ENCODE assay signal across 11 cellular contexts in genomic region chr2:3594493-3595281, GRCh38. TPM values are rescaled to one million over a fixed set of nuclear protein-coding genes. Genes with fewer than 3 reads are reported as not detected.
DNase-seq lines count a peak whose midpoint lies in the region; ATAC-seq, FAIRE-seq and TF ChIP-seq lines count a peak whose summit lies in the region.
"Had no signal": no experiment of that assay in that cellular context is flagged by ENCODE, and none has a peak within 500 bp of the region (broad histone marks: within the 10 kb centered on the region; RNA-seq: fewer than 3 reads in every experiment).

Gene COLEC11, plus strand, starts transcription at chr2:3595112. Its CDS starts 9,229 bp downstream, at chr2:3604341.

- no peak within 1 kb of the TSS for H2AFZ ChIP-seq in H1 (ENCODE audit: low read length)

- peak; percentile 36 to 47; a peak in 3 of 4 replicates for TF ChIP-seq RAD21 in H1 (IDR thresholded peaks at IDR 0.05 in 1 of 2, conservative IDR thresholded peaks at IDR 0.05 in 1 of 2; ENCODE audit: low read depth in 2 of 2, low read length in 2 of 2)

- no peak within 1 kb of the TSS for H3K27ac ChIP-seq in H1 (ENCODE audit: low read depth, low read length)
- no peak within 1 kb of the TSS for H3K27ac ChIP-seq in left lung
- H3K27ac ChIP-seq in suprapubic skin, result no peak within 1 kb of the TSS
- no peak within 1 kb of the TSS for H3K27ac ChIP-seq in foreskin keratinocyte

- no peak within 1 kb of the TSS for H3K23ac ChIP-seq in H1 (ENCODE audit: insufficient read length)

- peak within 1 kb of the TSS; percentile 75 for H4K8ac ChIP-seq in H1 (ENCODE audit: extremely low read depth, insufficient read depth, low read length)

- no peaks in the 10 kb centered on the region; a peak in 1 of 8 replicates for H3K36me3 ChIP-seq in H1 (ENCODE audit: control insufficient read depth in 2 of 4, insufficient read depth in 4 of 4, low read length in 3 of 4)
- no peaks in the 10 kb centered on the region for H3K36me3 ChIP-seq in left lung
- no peaks in the 10 kb centered on the region for H3K36me3 ChIP-seq in suprapubic skin

- H2BK5ac ChIP-seq in H1 (ENCODE audit: low read depth, low read length), result no peak within 1 kb of the TSS

- H3K4me1 ChIP-seq in H1 (replicated peaks in 1 of 4; ENCODE audit: control insufficient read depth in 3 of 4, insufficient read depth in 4 of 4, low read length in 3 of 4), result no peaks in the 10 kb centered on the region
- no peaks in the 10 kb centered on the region for H3K4me1 ChIP-seq in left lung
- no peaks in the 10 kb centered on the region for H3K4me1 ChIP-seq in suprapubic skin
- H3K4me1 ChIP-seq in foreskin keratinocyte, result no peaks in the 10 kb centered on the region

- peaks cover 0 to 3% of the 10 kb centered on the region in 2 experiments for H4K20me1 ChIP-seq in H1 (replicated peaks in 1 of 2; ENCODE audit: control insufficient read depth in 1 of 2, insufficient read depth in 2 of 2, low read length in 2 of 2)

- no peak for FAIRE-seq in H1 (lab: Jason Lieb, UNC)
- FAIRE-seq: colon, keratinocyte had no signal

- H2BK15ac ChIP-seq in H1 (ENCODE audit: low read length), result no peak within 1 kb of the TSS

- TF ChIP-seq POLR2A in H1 (IDR thresholded peaks at IDR 0.05; ENCODE audit: control extremely low read depth in 1 of 2, low read depth in 2 of 2, low read length in 2 of 2) (no peak), suprapubic skin (IDR thresholded peaks at IDR 0.05) (no peak)

- no peak for TF ChIP-seq EP300 in H1 (IDR thresholded peaks at IDR 0.05; ENCODE audit: borderline replicate concordance in 1 of 2, low read depth in 2 of 2, low read length in 2 of 2)
- TF ChIP-seq EP300 in suprapubic skin (IDR thresholded peaks at IDR 0.05), result no peak

- no peak within 1 kb of the TSS for H2BK12ac ChIP-seq in H1 (ENCODE audit: low read depth, low read length)

- CTCF ChIA-PET in H1 (lab: Charles Lee; ENCODE audit: partially characterized antibody), result interaction anchor here (0.7 to 1.1 kb wide), 6 partner anchors 10 to 416 kb away, joined by 3 read pairs; no protein-coding TSS in a partner anchor

- H3K14ac ChIP-seq in H1 (ENCODE audit: insufficient read length), result no peak within 1 kb of the TSS

- TF ChIP-seq CTCF in H1 (IDR thresholded peaks at IDR 0.05; ENCODE audit: control extremely low read depth in 1 of 3, insufficient read depth in 1 of 3, low read depth in 1 of 3, low read length in 3 of 3) (peak; percentile 19 to 37 (median 23); a peak in 2 of 4 replicates), left lung (IDR thresholded peaks at IDR 0.05) (no peak), suprapubic skin (IDR thresholded peaks at IDR 0.05) (peak in 1 of 2 donors; percentile 14), foreskin keratinocyte (conservative IDR thresholded peaks at IDR 0.05) (no peak)

- 56% methylated on average over 31 of the region's 40 CpGs; no CpG with 5 or more reads in 1 of the 2 experiments for WGBS in H1 (ENCODE audit: extremely low coverage in 1 of 2, insufficient coverage in 1 of 2, insufficient read length in 1 of 2, insufficient replicate concordance in 2 of 2, low coverage in 1 of 2, low lambda C conversion rate in 2 of 2, missing lambda C conversion rate in 1 of 2), 2 experiments
- WGBS in suprapubic skin, result 42% methylated on average over 30 of the region's 40 CpGs

- H3K4me3 ChIP-seq in H1 (ENCODE audit: extremely low read depth in 1 of 4, insufficient read depth in 2 of 4, low read depth in 3 of 4, low read length in 4 of 4), result no peak within 1 kb of the TSS
- no peak within 1 kb of the TSS for H3K4me3 ChIP-seq in left lung
- peak within 1 kb of the TSS; percentile 16 for H3K4me3 ChIP-seq in suprapubic skin

- no peak within 1 kb of the TSS for H4K5ac ChIP-seq in H1 (ENCODE audit: insufficient read length, low read depth, low read length)

- DNase-seq in OCI-M1 (lab: John Stamatoyannopoulos, UW) (peak; percentile 63), H1 (ENCODE audit: low read depth in 1 of 2, low spot score in 2 of 2) (peak in 1 of 2 experiments; percentile 62), left lung (peak in 1 of 2 donors; percentile 27), suprapubic skin (ENCODE audit: low spot score in 2 of 2) (no peak), foreskin keratinocyte (no peak), OCI-M2 (lab: John Stamatoyannopoulos, UW; ENCODE audit: unreplicated experiment) (no peak)
- DNase-seq: SIG-M5; stimulated activated naive CD4-positive, alpha-beta T cell treated with Interleukin-2 at 50 U/mL for 16 hours had no signal

- H3K18ac ChIP-seq in H1 (ENCODE audit: extremely low read depth, low read length), result no peak within 1 kb of the TSS; the same call in 1 of the 2 replicates

- H3K9me3 ChIP-seq in H1 (ENCODE audit: insufficient read depth in 2 of 2, low read depth in 1 of 2, low read length in 1 of 2) (no peaks in the 10 kb centered on the region), left lung (no peaks in the 10 kb centered on the region), suprapubic skin (no peaks in the 10 kb centered on the region)

- POLR2A ChIA-PET in H1 (lab: Charles Lee; ENCODE audit: partially characterized antibody), result interaction anchor here (0.9 to 5.9 kb wide), 8 partner anchors 10 to 56 kb away, joined by 4 to 69 read pairs (median 6); partner anchors contain the start of gene RNASEH1

- ATAC-seq in left lung (peak; percentile 62), foreskin keratinocyte (no peak), HG02623 (IDR thresholded peaks at IDR 0.05; ENCODE audit: unreplicated experiment) (no peak)

- H2BK120ac ChIP-seq in H1 (replicated peaks; ENCODE audit: low read depth, low read length), result no peak within 1 kb of the TSS

- no peaks in the 10 kb centered on the region for H3K79me1 ChIP-seq in H1 (ENCODE audit: low read depth, low read length)

- no peak within 1 kb of the TSS for H4K91ac ChIP-seq in H1 (replicated peaks; ENCODE audit: insufficient read length, low read length)

- no peaks in the 10 kb centered on the region for H3K27me3 ChIP-seq in H1 (replicated peaks in 1 of 4; ENCODE audit: control insufficient read depth in 3 of 4, extremely low read depth in 1 of 4, insufficient read depth in 3 of 4, low read length in 3 of 4)
- H3K27me3 ChIP-seq in left lung, result peaks cover 0 to 11% of the 10 kb centered on the region in 2 donors
- H3K27me3 ChIP-seq in suprapubic skin, result no peaks in the 10 kb centered on the region
- H3K27me3 ChIP-seq in foreskin keratinocyte, result no peaks in the 10 kb centered on the region

- H3K4ac ChIP-seq in H1 (replicated peaks; ENCODE audit: insufficient read length, low read depth, low read length), result no peak within 1 kb of the TSS

- intact Hi-C loops in left lung (cut with DNase I), result no loop called here

- H2BK20ac ChIP-seq in H1 (ENCODE audit: low read length), result no peak within 1 kb of the TSS

- H3K9ac ChIP-seq in H1 (replicated peaks in 1 of 4; ENCODE audit: extremely low read depth in 1 of 4, low read depth in 3 of 4, low read length in 3 of 4), result no peak within 1 kb of the TSS; a peak in 1 of 7 replicates

- H3K56ac ChIP-seq in H1 (replicated peaks; ENCODE audit: insufficient read length, low read depth, low read length), result no peak within 1 kb of the TSS

- no peak within 1 kb of the TSS for H2AK5ac ChIP-seq in H1 (ENCODE audit: low read depth, low read length)

- no peaks in the 10 kb centered on the region for H3K79me2 ChIP-seq in H1 (ENCODE audit: control insufficient read depth in 1 of 2, insufficient read depth in 2 of 2, low read length in 2 of 2)

- H3K23me2 ChIP-seq in H1 (ENCODE audit: low read depth, low read length), result no peaks in the 10 kb centered on the region

- 0 out of 4 replicates have a peak within 1 kb of the TSS, but pooled peaks of 1 of the 2 experiments have one; percentile 5 for H3K4me2 ChIP-seq in H1 (ENCODE audit: insufficient read depth in 1 of 2, low read depth in 2 of 2, low read length in 2 of 2)

TF ChIP-seq in H1, 55 proteins besides CTCF, POLR2A, EP300 and RAD21:
- no peak for TF ChIP-seq TCF12 (IDR thresholded peaks at IDR 0.05; ENCODE audit: low read depth, low read length)
- TF ChIP-seq TBP (IDR thresholded peaks at IDR 0.05; ENCODE audit: low read depth, low read length), result peak; percentile 49; the same call in 1 of the 2 replicates
- TF ChIP-seq SP4 (IDR thresholded peaks at IDR 0.05; ENCODE audit: low read length), result no peak
- TF ChIP-seq TAF1 (IDR thresholded peaks at IDR 0.05; ENCODE audit: low read depth, low read length), result 0 out of 2 replicates have a peak, but pooled peaks have one; percentile 34
- TF ChIP-seq E2F6 (IDR thresholded peaks at IDR 0.05), result peak; percentile 53; the same call in 1 of the 2 replicates
- TF ChIP-seq, protein P1, sequence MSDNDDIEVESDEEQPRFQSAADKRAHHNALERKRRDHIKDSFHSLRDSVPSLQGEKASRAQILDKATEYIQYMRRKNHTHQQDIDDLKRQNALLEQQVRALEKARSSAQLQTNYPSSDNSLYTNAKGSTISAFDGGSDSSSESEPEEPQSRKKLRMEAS (IDR thresholded peaks at IDR 0.05), result peak; percentile 86

RNA-seq across cellular contexts. Expression of gene COLEC11, which starts in this region (rescaled TPM):
- total RNA-seq in H1 (2021; fragmentation: NEBNext Ultra II Directional; extraction: Animal tissue kit (Norgen Biotek cat#: 25700)), result 0.25 and 0.47 TPM in 2 replicates
- polyA plus RNA-seq in H1 (2011; rRNA removed), result 0.58 and 0.80 TPM in 2 replicates
- polyA plus RNA-seq in H1 (2011; cell fraction: cytosol; rRNA removed), result 1.1 TPM
- 1.6 TPM for polyA plus RNA-seq in H1 (2011; cell fraction: nucleus; rRNA removed)
- 0.70 to 0.87 TPM (median 0.72 TPM) in 4 replicates for polyA plus RNA-seq in H1 (2012, experiment 1 of 2)
- polyA plus RNA-seq in H1 (2012, experiment 2 of 2), result 0.30 TPM
- polyA plus RNA-seq in H1 (2013, experiment 1 of 2), result 0.32 TPM
- polyA plus RNA-seq in H1 (2013, experiment 2 of 2), result 0.15 TPM
- 0.19 and 0.41 TPM in 2 replicates for polyA minus RNA-seq in H1 (2011; rRNA and poly(A)+ RNA removed)
- not detected for polyA minus RNA-seq in H1 (2011; cell fraction: cytosol; rRNA and poly(A)+ RNA removed)
- polyA minus RNA-seq in H1 (2011; cell fraction: nucleus; rRNA and poly(A)+ RNA removed), result 1.4 TPM
- 1 to 10 TPM in 1 of 2 donors, under 1 TPM in 1; 0.84 to 1.4 TPM for total RNA-seq in left lung
- total RNA-seq in suprapubic skin, result under 1 TPM in 2 of 4 donors, not detected in 2; 0.39 to 0.68 TPM
- not detected in 2 replicates for total RNA-seq in foreskin keratinocyte
- polyA plus RNA-seq in foreskin keratinocyte, result not detected in 2 replicates
- polyA plus RNA-seq: keratinocyte had no signal

Comparison
In these comparisons a context has a peak if more than half of its experiments do, and no peak if none do; other contexts are left out.
1. CTCF ChIP-seq: peak in H1 (3 of 3); none in left lung (0 of 2) and foreskin keratinocyte (single experiment).